ENCODE assay signal across 20 cellular contexts in genomic region chr1:29632436-29633270, GRCh38.
"Had no signal": no experiment of that assay in that cellular context is flagged by ENCODE, and none has a peak within 500 bp of the region (broad histone marks: within the 10 kb centered on the region; RNA-seq: fewer than 3 reads in every experiment).

No MANE protein-coding gene starts in this region.

- DNase-seq: activated B cell treated with CpG ODN at 0.5 μM for 24 hours; activated CD4-positive, alpha-beta T cell treated with anti-CD3 and anti-CD28 coated beads for 4 hours; activated CD8-positive, alpha-beta T cell treated with anti-CD3 and anti-CD28 coated beads for 36 hours; activated effector memory CD4-positive, alpha-beta T cell treated with anti-CD3 and anti-CD28 coated beads, Interleukin-2, amount 50 U/mL, for 16 hours; activated naive CD4-positive, alpha-beta T cell treated with anti-CD3 and anti-CD28 coated beads, Interleukin-2, amount 50 U/mL, for 16 hours; activated T-cell treated with anti-CD3 and anti-CD28 coated beads, Interleukin-2, amount 50 U/mL, for 72 hours; dermis blood vessel endothelial cell; effector memory CD8-positive, alpha-beta T cell; foreskin keratinocyte; left colon; ovary; right lobe of liver; stimulated activated CD4-positive, alpha-beta T cell treated with anti-CD3 and anti-CD28 coated beads, Interleukin-4, amount 100 ng/mL, for 4 hours; testis; upper lobe of left lung had no signal

- ATAC-seq: activated CD8-positive, alpha-beta T cell treated with anti-CD3 and anti-CD28 coated beads for 36 hours; activated T-cell treated with anti-CD3 and anti-CD28 coated beads, Interleukin-2, amount 50 U/mL, for 72 hours; effector memory CD8-positive, alpha-beta T cell; foreskin keratinocyte; left colon; right lobe of liver; stimulated activated memory B cell treated with anti-CD40 and anti-IgM and Interleukin-4, amounts not matched to agents 10 μg/mL and 1 μg/mL and 100 μg/mL, for 72 hours had no signal

- H3K4me3 ChIP-seq: cardiac muscle cell, hepatocyte, lung, ovary, right lobe of liver, smooth muscle cell, testis, upper lobe of left lung had no signal
